ENCODE assay signal across 26 cellular contexts in genomic region chr4:96390404-96390803, GRCh38.
"Had no signal": no experiment of that assay in that cellular context is flagged by ENCODE, and none has a peak within 500 bp of the region (broad histone marks: within the 10 kb centered on the region; RNA-seq: fewer than 3 reads in every experiment).

No MANE protein-coding gene starts in this region.

- DNase-seq: colonic mucosa; effector CD8-positive, alpha-beta T cell; endodermal cell; heart left ventricle; left cardiac atrium; left lung; mesenchymal stem cell; naive thymus-derived CD4-positive, alpha-beta T cell; occipital lobe; ovary; posterior cingulate gyrus; psoas muscle; right cardiac atrium; sigmoid colon; stimulated activated CD4-positive, alpha-beta T cell treated with anti-CD3 and anti-CD28 coated beads, Interleukin-2, amount 100 ng/mL, for 24 hours; stimulated activated CD4-positive, alpha-beta T cell treated with anti-CD3 and anti-CD28 coated beads, Interleukin-4, amount 100 ng/mL, for 24 hours; stimulated activated naive CD8-positive, alpha-beta T cell treated with anti-CD3 and anti-CD28 coated beads, Interleukin-15, Interleukin-2, amounts not matched to agents 100 U/mL and 50 U/mL, for 24 hours; substantia nigra; testis; tibial artery; upper lobe of left lung had no signal

- ATAC-seq: foreskin keratinocyte; gastroesophageal sphincter; heart left ventricle; left cardiac atrium; left lung; naive thymus-derived CD4-positive, alpha-beta T cell; psoas muscle; right cardiac atrium; stimulated activated effector memory CD8-positive, alpha-beta T cell treated with anti-CD3 and anti-CD28 coated beads, Interleukin-12 subunit alpha, Interleukin-12 subunit beta, amount 100 ng/mL, for 72 hours; stimulated activated naive CD8-positive, alpha-beta T cell treated with anti-CD3 and anti-CD28 coated beads, Interleukin-15, Interleukin-2, amounts not matched to agents 100 U/mL and 50 U/mL, for 24 hours had no signal

- H3K27ac ChIP-seq: colonic mucosa, esophagus muscularis mucosa, foreskin keratinocyte, gastroesophageal sphincter, heart left ventricle, hepatocyte, left lung, ovary, psoas muscle, sigmoid colon, testis, tibial artery, upper lobe of left lung had no signal

- H3K4me3 ChIP-seq: colonic mucosa, esophagus muscularis mucosa, gastroesophageal sphincter, heart left ventricle, hepatocyte, left lung, ovary, psoas muscle, sigmoid colon, testis, tibial artery, upper lobe of left lung had no signal
